ENCODE assay signal across 26 cellular contexts in the genomic region with DNA sequence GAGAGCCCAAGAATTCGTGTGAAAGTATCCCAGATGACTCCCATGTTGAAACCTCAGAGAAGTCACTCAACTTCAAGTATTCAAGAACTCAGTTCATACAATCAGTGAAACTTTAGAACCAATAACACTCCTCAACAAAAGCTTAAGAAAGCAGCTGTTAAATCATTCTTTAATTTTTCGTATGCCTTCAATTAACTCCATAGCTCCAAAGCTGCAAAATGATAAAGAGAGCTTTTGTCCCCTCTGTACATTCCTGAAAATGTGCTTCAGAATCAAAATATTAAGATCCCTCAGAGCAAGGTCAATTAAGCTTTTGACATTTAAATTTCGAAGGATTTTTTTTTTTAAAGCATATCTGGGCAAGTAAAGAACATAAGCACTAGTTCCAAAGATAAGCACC. TPM values are rescaled to one million over a fixed set of nuclear protein-coding genes. Genes with fewer than 3 reads are reported as not detected.
DNase-seq lines count a peak whose midpoint lies in the region; TF ChIP-seq lines count a peak whose summit lies in the region.
"Had no signal": no experiment of that assay in that cellular context is flagged by ENCODE, and none has a peak within 500 bp of the region (broad histone marks: within the 10 kb centered on the region; RNA-seq: fewer than 3 reads in every experiment).

No MANE protein-coding gene starts in this region.

- H3K9ac ChIP-seq in endocrine pancreas (ENCODE audit: control insufficient read depth, insufficient read depth, low read length), result no peak overlapping the region

- no peaks in the 10 kb centered on the region for H3K27me3 ChIP-seq in ACC112 (ENCODE audit: insufficient read depth, low read length)
- H3K27me3 ChIP-seq in endocrine pancreas (ENCODE audit: control insufficient read depth, insufficient read depth, low read length), result no peaks in the 10 kb centered on the region
- H3K27me3 ChIP-seq in MG63, result no peaks in the 10 kb centered on the region

- no peak overlapping the region for H2AFZ ChIP-seq in ACC112 (ENCODE audit: low read length, unreplicated experiment)

- H3K4me1 Mint-ChIP-seq in mesothelial cell of epicardium, result peaks cover 52% of the 10 kb centered on the region
- H3K4me1 Mint-ChIP-seq: activated T-helper 17 cell treated with anti-CD3 and anti-CD28 coated beads, Interleukin-2, amount 50 U/mL, for 72 hours; central memory CD8-positive, alpha-beta T cell had no signal

- peak overlapping the region; percentile 64 for H3K27ac Mint-ChIP-seq in mesothelial cell of epicardium
- H3K27ac Mint-ChIP-seq: activated naive CD4-positive, alpha-beta T cell treated with anti-CD3 and anti-CD28 coated beads, Interleukin-2, amount 50 U/mL, for 24 hours; activated T-helper 17 cell treated with anti-CD3 and anti-CD28 coated beads, Interleukin-2, amount 50 U/mL, for 72 hours; progenitor cell of endocrine pancreas; stimulated activated naive CD8-positive, alpha-beta T cell treated with anti-CD3 and anti-CD28 coated beads, Interleukin-15, Interleukin-2, amounts not matched to agents 100 ng/mL and 50 ng/mL, for 24 hours; T-cell had no signal

- H3K27me3 Mint-ChIP-seq in mesothelial cell of epicardium (ENCODE audit: low read depth), result peaks cover 11% of the 10 kb centered on the region
- H3K27me3 Mint-ChIP-seq: naive B cell, progenitor cell of endocrine pancreas had no signal

- H3K36me3 ChIP-seq in ACC112 (ENCODE audit: insufficient read depth, low read length), result no peaks in the 10 kb centered on the region
- H3K36me3 ChIP-seq in endocrine pancreas (ENCODE audit: control insufficient read depth, insufficient read depth, low read length), result no peaks in the 10 kb centered on the region
- H3K36me3 ChIP-seq in MG63, result no peaks in the 10 kb centered on the region

- no peaks in the 10 kb centered on the region for H3K36me3 Mint-ChIP-seq in mesothelial cell of epicardium
- H3K36me3 Mint-ChIP-seq: activated naive CD4-positive, alpha-beta T cell treated with anti-CD3 and anti-CD28 coated beads, Interleukin-2, amount 50 U/mL, for 24 hours; naive B cell; T-cell had no signal

- H3K27ac ChIP-seq in ACC112 (ENCODE audit: low read depth, low read length) (no peak overlapping the region), VCaP (peak overlapping the region; percentile 100)

- peaks cover 17% of the 10 kb centered on the region for H3K4me1 ChIP-seq in ACC112 (ENCODE audit: control insufficient read depth, insufficient read depth, low read length, unreplicated experiment)
- H3K4me1 ChIP-seq in endocrine pancreas (ENCODE audit: control insufficient read depth, insufficient read depth, low read length), result peaks cover 7% of the 10 kb centered on the region

- no peaks in the 10 kb centered on the region for H3K9me3 Mint-ChIP-seq in mesothelial cell of epicardium
- H3K9me3 Mint-ChIP-seq: activated naive CD4-positive, alpha-beta T cell treated with anti-CD3 and anti-CD28 coated beads, Interleukin-2, amount 50 U/mL, for 24 hours; activated T-helper 17 cell treated with anti-CD3 and anti-CD28 coated beads, Interleukin-2, amount 50 U/mL, for 72 hours; central memory CD8-positive, alpha-beta T cell; naive B cell; stimulated activated naive CD8-positive, alpha-beta T cell treated with anti-CD3 and anti-CD28 coated beads, Interleukin-15, Interleukin-2, amounts not matched to agents 100 ng/mL and 50 ng/mL, for 24 hours; T-cell had no signal

- no peak for DNase-seq in mesothelial cell of epicardium (ENCODE audit: low spot score in 2 of 2, unreplicated experiment in 2 of 2)
- no peak for DNase-seq in HCEC 1CT
- DNase-seq in GDM1 (lab: John Stamatoyannopoulos, UW), result no peak
- no peak for DNase-seq in stimulated activated CD4-positive, alpha-beta T cell treated with anti-CD3 and anti-CD28 coated beads, Interleukin-12 subunit alpha, Interleukin-12 subunit beta, amount 100 ng/mL, for 4 hours
- DNase-seq in MG63, result no peak
- DNase-seq: activated CD4-positive, alpha-beta T cell treated with anti-CD3 and anti-CD28 coated beads, Interleukin-2, amount 50 U/mL, for 48 hours; activated CD8-positive, alpha-beta memory T cell treated with anti-CD3 and anti-CD28 coated beads, Interleukin-2, amount 50 U/mL, for 4 hours; aorta; head of caudate nucleus; left colon; naive B cell; NCI-H1105 treated with DMSO at 0.1 percent for 48 hours; NCI-H2029 treated with DMSO at 0.1 percent for 48 hours; NCI-H226; NCI-H69; SIG-M5; T-cell; trophoblast cell had no signal

- TF ChIP-seq CTCF in VCaP (conservative IDR thresholded peaks at IDR 0.05) (no peak), mesothelial cell of epicardium (IDR thresholded peaks at IDR 0.05; ENCODE audit: unreplicated experiment) (no peak)

- H3K9me3 ChIP-seq in endocrine pancreas (ENCODE audit: control insufficient read depth, low read length), result no peaks in the 10 kb centered on the region
- H3K9me3 ChIP-seq in MG63, result no peaks in the 10 kb centered on the region

- peaks cover 15% of the 10 kb centered on the region for H3K79me2 ChIP-seq in ACC112 (ENCODE audit: control insufficient read depth, insufficient read depth, low read length, unreplicated experiment)

- H3K4me3 ChIP-seq in ACC112 (ENCODE audit: low read depth, low read length), result peak overlapping the region; percentile 14; the same call in 1 of the 2 replicates
- peak overlapping the region; percentile 56 for H3K4me3 ChIP-seq in endocrine pancreas (ENCODE audit: control insufficient read depth, insufficient read depth, low read length)
- H3K4me3 ChIP-seq in MG63, result no peak overlapping the region

- H3K4me3 Mint-ChIP-seq in mesothelial cell of epicardium, result peak overlapping the region; percentile 36
- H3K4me3 Mint-ChIP-seq: activated naive CD4-positive, alpha-beta T cell treated with anti-CD3 and anti-CD28 coated beads, Interleukin-2, amount 50 U/mL, for 24 hours; activated T-helper 17 cell treated with anti-CD3 and anti-CD28 coated beads, Interleukin-2, amount 50 U/mL, for 72 hours; central memory CD8-positive, alpha-beta T cell; stimulated activated naive CD8-positive, alpha-beta T cell treated with anti-CD3 and anti-CD28 coated beads, Interleukin-15, Interleukin-2, amounts not matched to agents 100 ng/mL and 50 ng/mL, for 24 hours; T-cell had no signal

RNA-seq across cellular contexts. Expression of a gene that starts 4.7 kb away (rescaled TPM):
- total RNA-seq in mesothelial cell of epicardium, result 98.5 to 110 TPM (median 109 TPM) in 3 replicates
- total RNA-seq in MG63 (2014; rRNA removed; shearing (Covaris generic); ENCODE audit: low replicate concordance), result 0.89 and 21.0 TPM in 2 replicates
